8 cellular contexts compared by ENCODE assay signal in genomic region chr10:128047991-128048826, GRCh38.
A peak's percentile ranks its signal among the peaks of the same experiment; 100 is the strongest.
DNase-seq lines count a peak whose midpoint lies in the region; ATAC-seq and TF ChIP-seq lines count a peak whose summit lies in the region.

No MANE protein-coding gene starts in this region.

- peaks cover 0 to 15% of the 10 kb centered on the region in 2 donors for H3K4me1 ChIP-seq in esophagus (ENCODE audit: control insufficient read depth in 2 of 2, insufficient read depth in 2 of 2, low read length in 1 of 2)
- peaks cover 4% of the 10 kb centered on the region for H3K4me1 ChIP-seq in parathyroid adenoma

- H3K4me2 ChIP-seq in parathyroid adenoma (ENCODE audit: low read length), result peak overlapping the region; percentile 40

- H3K36me3 ChIP-seq in esophagus (ENCODE audit: control insufficient read depth in 2 of 2, insufficient read depth in 2 of 2, low read length in 1 of 2) (peaks cover 0 to 5% of the 10 kb centered on the region in 2 donors), parathyroid adenoma (ENCODE audit: control insufficient read depth, insufficient read depth, low read length) (no peaks in the 10 kb centered on the region)

- no peak overlapping the region for H3K9ac ChIP-seq in parathyroid adenoma

- peak; percentile 44 for DNase-seq in SKM-1 (lab: John Stamatoyannopoulos, UW; ENCODE audit: unreplicated experiment)
- no peak for DNase-seq in HT-29 (ENCODE audit: low spot score)
- DNase-seq in cerebellum (ENCODE audit: low spot score), result no peak
- no peak for DNase-seq in nucleus accumbens (lab: John Stamatoyannopoulos, UW)

- H3K79me2 ChIP-seq in parathyroid adenoma, result peaks cover 6% of the 10 kb centered on the region

- ATAC-seq in GM18870 (IDR thresholded peaks at IDR 0.05; ENCODE audit: unreplicated experiment) (peak; percentile 32), HG02943 (IDR thresholded peaks at IDR 0.05; ENCODE audit: low read depth, unreplicated experiment) (peak; percentile 16)

- H2AFZ ChIP-seq in parathyroid adenoma, result peak overlapping the region; percentile 84

- peak overlapping the region; percentile 91 to 93 for H3K27ac ChIP-seq in esophagus (ENCODE audit: low read depth in 2 of 2, low read length in 1 of 2)
- peak overlapping the region; percentile 71 for H3K27ac ChIP-seq in parathyroid adenoma

- H3K9me3 ChIP-seq in esophagus (ENCODE audit: control insufficient read depth in 2 of 2, insufficient read depth in 1 of 2, low read depth in 1 of 2, low read length in 1 of 2) (no peaks in the 10 kb centered on the region), parathyroid adenoma (ENCODE audit: control insufficient read depth, low read length) (no peaks in the 10 kb centered on the region)

- no peak for TF ChIP-seq CTCF in parathyroid adenoma (IDR thresholded peaks at IDR 0.05)

- H3K27me3 ChIP-seq in esophagus (ENCODE audit: control insufficient read depth in 1 of 2, insufficient read depth in 2 of 2, low read length in 2 of 2), result no peaks in the 10 kb centered on the region
- no peaks in the 10 kb centered on the region for H3K27me3 ChIP-seq in parathyroid adenoma (ENCODE audit: control insufficient read depth, insufficient read depth, low read length)

- H3K4me3 ChIP-seq in esophagus (ENCODE audit: low read depth in 1 of 2, low read length in 2 of 2) (peak overlapping the region; percentile 38 to 46), parathyroid adenoma (ENCODE audit: low read depth, low read length) (peak overlapping the region; percentile 8)

- WGBS in esophagus, 2 donors, result 25 to 26% methylated on average over 21 of the region's 21 CpGs
